ENCODE assay signal across 15 cellular contexts in the genomic region with DNA sequence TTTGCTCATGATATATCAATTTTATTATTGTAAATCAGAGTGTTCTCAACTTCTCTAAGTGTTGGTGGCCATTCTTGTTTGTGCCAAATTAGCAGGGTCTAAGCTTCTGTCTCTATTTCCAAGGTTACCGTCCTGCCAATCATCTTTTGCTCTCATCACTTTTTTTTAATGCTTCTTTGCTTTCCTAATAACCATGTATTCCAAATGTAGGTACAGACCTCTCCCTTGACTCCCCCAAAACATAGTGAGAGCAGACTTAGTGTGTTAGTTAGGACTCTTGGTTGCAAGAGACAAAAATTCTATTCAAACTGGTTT. TPM values are rescaled to one million over a fixed set of nuclear protein-coding genes. Genes with fewer than 3 reads are reported as not detected.
A peak's percentile ranks its signal among the peaks of the same experiment; 100 is the strongest.
DNase-seq lines count a peak whose midpoint lies in the region; ATAC-seq, FAIRE-seq and TF ChIP-seq lines count a peak whose summit lies in the region.
"Had no signal": no experiment of that assay in that cellular context is flagged by ENCODE, and none has a peak within 500 bp of the region (broad histone marks: within the 10 kb centered on the region; RNA-seq: fewer than 3 reads in every experiment).

No MANE protein-coding gene starts in this region.

- TF ChIP-seq RAD21 in HCT116 (IDR thresholded peaks at IDR 0.05; ENCODE audit: low read depth) (no peak), GM12878 (IDR thresholded peaks at IDR 0.05; ENCODE audit: insufficient read depth, low read depth, low read length) (no peak)

- TF ChIP-seq EP300 in GM12878 (IDR thresholded peaks at IDR 0.05; ENCODE audit: borderline replicate concordance in 1 of 2, control insufficient read depth in 1 of 2, low read depth in 2 of 2, low read length in 2 of 2), result no peak

- DNase-seq in HCT116 (ENCODE audit: low read depth, low spot score) (no peak), GM12878 (ENCODE audit: low read depth, low spot score) (no peak), osteoblast (ENCODE audit: insufficient read length, low spot score, missing footprints) (no peak), NCI-H2107 (lab: John Stamatoyannopoulos, UW) (no peak), AG08396 (ENCODE audit: low spot score) (no peak), OCI-M2 (lab: John Stamatoyannopoulos, UW; ENCODE audit: unreplicated experiment) (no peak)
- DNase-seq: H9, immature natural killer cell, midbrain, NCI-H2029 had no signal

- TF ChIP-seq CTCF in C4-2B (conservative IDR thresholded peaks at IDR 0.05) (no peak), HCT116 (IDR thresholded peaks at IDR 0.05 in 2 of 3, conservative IDR thresholded peaks at IDR 0.05 in 1 of 3; ENCODE audit: borderline replicate concordance in 1 of 3, insufficient read depth in 1 of 3, low read depth in 2 of 3, low read length in 2 of 3) (no peak), GM12878 (IDR thresholded peaks at IDR 0.05 in 2 of 3, conservative IDR thresholded peaks at IDR 0.05 in 1 of 3; ENCODE audit: control insufficient read depth in 2 of 3, extremely low read depth in 1 of 3, insufficient read depth in 1 of 3, low read depth in 3 of 3, low read length in 3 of 3) (no peak), osteoblast (IDR thresholded peaks at IDR 0.05; ENCODE audit: extremely low read depth, low read depth, low read length) (no peak)

- intact Hi-C loops in HCT116 (cut with micrococcal nuclease), result loop anchor here (2.0 kb wide), 1 partner anchor 36 kb away; a partner anchor contains a TSS
- intact Hi-C loops in GM12878 (cut with micrococcal nuclease; ENCODE audit: unreplicated experiment), result no loop called here

- BruUV-seq in HCT116 (replicated peaks; lab: Mats Ljungman, UMichigan) (no TSS peak), GM12878 (replicated peaks; lab: Mats Ljungman, UMichigan) (no TSS peak)

- H2AFZ ChIP-seq in HCT116 (ENCODE audit: low read depth, low read length, poor library complexity, severe bottlenecking) (peak overlapping the region; percentile 47), GM12878 (ENCODE audit: control insufficient read depth, low read depth, low read length) (peak overlapping the region; percentile 63), osteoblast (ENCODE audit: low read length) (no peak overlapping the region)

- CTCF ChIA-PET in HCT116 (lab: Charles Lee) (no interaction called here), GM12878 (lab: Yijun Ruan, JAX) (interaction anchor here (0.8 to 1.3 kb wide), 5 partner anchors 8 to 202 kb away, joined by 3 to 5 read pairs (median 3); no protein-coding TSS in a partner anchor)

- H3K9ac ChIP-seq in HCT116 (ENCODE audit: low read length) (no peak overlapping the region), GM12878 (ENCODE audit: control insufficient read depth, insufficient read depth, low read length) (no peak overlapping the region; the same call in 1 of the 2 replicates)
- H3K9ac ChIP-seq: BLaER1 had no signal

- H4K20me1 ChIP-seq in HCT116 (ENCODE audit: insufficient read depth), result no peaks in the 10 kb centered on the region
- no peaks in the 10 kb centered on the region for H4K20me1 ChIP-seq in GM12878 (ENCODE audit: control insufficient read depth, insufficient read depth)
- peaks cover 2% of the 10 kb centered on the region for H4K20me1 ChIP-seq in osteoblast (ENCODE audit: insufficient read depth, low read length)
- H4K20me1 ChIP-seq: BLaER1 had no signal

- H3K27me3 ChIP-seq in HCT116 (ENCODE audit: insufficient read depth, low read length) (no peaks in the 10 kb centered on the region), GM12878 (replicated peaks in 1 of 2; ENCODE audit: control insufficient read depth in 2 of 2, insufficient read depth in 2 of 2, low read length in 1 of 2) (no peaks in the 10 kb centered on the region), osteoblast (ENCODE audit: insufficient read depth, low read length) (no peaks in the 10 kb centered on the region)
- H3K27me3 ChIP-seq: BLaER1, SJCRH30, upper lobe of right lung had no signal

- in situ Hi-C loops in GM12878 (cut with MboI), result loop anchor here (25.0 kb wide), 1 partner anchor 1446 kb away; a partner anchor contains a TSS

- no peaks in the 10 kb centered on the region for H3K9me2 ChIP-seq in HCT116 (ENCODE audit: insufficient read depth)

- H3K4me1 ChIP-seq in HCT116 (ENCODE audit: control insufficient read depth in 1 of 2, insufficient read depth in 2 of 2, low read length in 2 of 2) (peaks cover 28 to 39% of the 10 kb centered on the region in 2 experiments), GM12878 (ENCODE audit: control insufficient read depth, insufficient read depth, low read length) (peaks cover 32% of the 10 kb centered on the region), osteoblast (ENCODE audit: insufficient read depth, low read length) (peaks cover 47% of the 10 kb centered on the region)

- RAD21 ChIA-PET in HCT116 (lab: Charles Lee; ENCODE audit: low non-redundant PET in 1 of 2, low total read pairs in 2 of 2, uncharacterized antibody in 2 of 2, unreplicated experiment in 2 of 2), result no interaction called here
- RAD21 ChIA-PET in GM12878 (lab: Charles Lee; ENCODE audit: unreplicated experiment), result interaction anchor here (9.8 kb wide), 1 partner anchor 34 kb away, joined by 85 read pairs; a partner anchor contains a TSS

- H3K9me3 ChIP-seq in HCT116 (ENCODE audit: control insufficient read depth in 1 of 2, insufficient read depth in 1 of 2, low read depth in 1 of 2, low read length in 2 of 2) (no peaks in the 10 kb centered on the region), GM12878 (replicated peaks; ENCODE audit: control insufficient read depth, insufficient read depth, low read length) (no peaks in the 10 kb centered on the region), osteoblast (ENCODE audit: low read depth, low read length) (no peaks in the 10 kb centered on the region)
- H3K9me3 ChIP-seq: SJCRH30, upper lobe of right lung had no signal

- WGBS in GM12878 (ENCODE audit: insufficient coverage, insufficient replicate concordance, low lambda C conversion rate, missing lambda C conversion rate), result 43% methylated on average over 1 of the region's 1 CpG

- H3K4me2 ChIP-seq in HCT116 (ENCODE audit: low read length) (peak overlapping the region; percentile 64), GM12878 (ENCODE audit: control insufficient read depth, insufficient read depth) (peak overlapping the region; percentile 47; the same call in 1 of the 2 replicates), osteoblast (ENCODE audit: insufficient read depth, low read length) (peak overlapping the region; percentile 52)
- H3K4me2 ChIP-seq: BLaER1 had no signal

- no peaks in the 10 kb centered on the region for H3K79me2 ChIP-seq in HCT116 (ENCODE audit: insufficient read depth, low read length)
- no peaks in the 10 kb centered on the region for H3K79me2 ChIP-seq in GM12878 (ENCODE audit: control insufficient read depth, insufficient read depth, low read length)
- no peaks in the 10 kb centered on the region for H3K79me2 ChIP-seq in osteoblast (ENCODE audit: insufficient read depth, low read length)

- TF ChIP-seq POLR2A in HCT116 (IDR thresholded peaks at IDR 0.05; ENCODE audit: borderline replicate concordance, extremely low read depth, insufficient read depth, insufficient read length) (no peak), GM12878 (IDR thresholded peaks at IDR 0.05; ENCODE audit: low read depth, low read length) (no peak)

- POLR2A ChIA-PET in HCT116 (lab: Charles Lee) (interaction anchor here (0.6 kb wide), 1 partner anchor 24 kb away, joined by 4 read pairs; no protein-coding TSS in a partner anchor), GM12878 (lab: Charles Lee) (interaction anchor here (0.6 kb wide), 1 partner anchor 8 kb away, joined by 3 read pairs; no protein-coding TSS in a partner anchor)

- H3K4me3 ChIP-seq in HCT116 (replicated peaks in 1 of 2; ENCODE audit: low read depth in 1 of 2, low read length in 2 of 2), result no peak overlapping the region
- H3K4me3 ChIP-seq in GM12878, result 0 out of 2 replicates have a peak overlapping the region, but pooled peaks have one; percentile 25
- H3K4me3 ChIP-seq in osteoblast (ENCODE audit: insufficient read depth, low read length), result peak overlapping the region; percentile 29
- H3K4me3 ChIP-seq: BLaER1, SJCRH30, upper lobe of right lung had no signal

- ATAC-seq in HCT116 (peak; percentile 49), GM12878 (no peak), HG02588 (IDR thresholded peaks at IDR 0.05; ENCODE audit: unreplicated experiment) (no peak)

- SMC1A ChIA-PET in GM12878 (lab: Charles Lee; ENCODE audit: uncharacterized antibody, unreplicated experiment), result interaction anchor here (0.6 to 1.0 kb wide), 2 partner anchors 52 to 97 kb away, joined by 3 read pairs; no protein-coding TSS in a partner anchor

- FAIRE-seq in GM12878 (lab: Jason Lieb, UNC), result no peak

- H3K36me3 ChIP-seq in HCT116 (ENCODE audit: control insufficient read depth in 1 of 2, insufficient read depth in 2 of 2, low read length in 2 of 2) (no peaks in the 10 kb centered on the region), GM12878 (ENCODE audit: control insufficient read depth in 2 of 2, insufficient read depth in 2 of 2, low read length in 1 of 2) (no peaks in the 10 kb centered on the region), osteoblast (ENCODE audit: insufficient read depth, low read length) (no peaks in the 10 kb centered on the region)
- H3K36me3 ChIP-seq: BLaER1, SJCRH30, upper lobe of right lung had no signal

- H3K27ac ChIP-seq in C4-2B (peak overlapping the region; percentile 78; the same call in 1 of the 2 replicates), HCT116 (ENCODE audit: low read depth, low read length) (no peak overlapping the region; the same call in 1 of the 2 replicates), GM12878 (ENCODE audit: control insufficient read depth, insufficient read depth) (no peak overlapping the region; the same call in 1 of the 2 replicates), osteoblast (ENCODE audit: low read depth, low read length) (peak overlapping the region; percentile 58)
- H3K27ac ChIP-seq: BLaER1, SJCRH30, upper lobe of right lung had no signal

RNA-seq across cellular contexts. Expression of a gene that starts 17.9 kb away (rescaled TPM):
- total RNA-seq in HCT116 (2021; ENCODE audit: unreplicated experiment), result 57.1 TPM
- 14.4 and 18.6 TPM in 2 replicates for polyA plus RNA-seq in HCT116 (2012)
- 124 and 133 TPM in 2 replicates for total RNA-seq in GM12878 (2013; cell fraction: nucleolus; rRNA removed)
- 49.6 and 51.7 TPM in 2 replicates for total RNA-seq in GM12878 (2014; rRNA removed)
- 59.3 and 61.8 TPM in 2 replicates for total RNA-seq in GM12878 (2014; rRNA removed; fragmentation: Illumina TruSeq; extraction: Trizol)
- 81.6 and 82.2 TPM in 2 replicates for total RNA-seq in GM12878 (2021)
- polyA plus RNA-seq in GM12878 (2011; ENCODE audit: low read depth), result 21.7 TPM
- 34.7 and 51.7 TPM in 2 replicates for polyA plus RNA-seq in GM12878 (2011; rRNA removed)
- polyA plus RNA-seq in GM12878 (2011; cell fraction: cytosol; rRNA removed), result 20.5 and 25.7 TPM in 2 replicates
- 16.9 and 19.4 TPM in 2 replicates for polyA plus RNA-seq in GM12878 (2011; cell fraction: nucleus; rRNA removed)
- polyA plus RNA-seq in GM12878 (2012), result 25.6 and 28.8 TPM in 2 replicates
- 43.8 and 54.2 TPM in 2 replicates for polyA plus RNA-seq in GM12878 (2014; fragmentation: Illumina TruSeq; extraction: Trizol)
- polyA plus RNA-seq in GM12878 (2014; fragmentation: Nextera tagmentation; extraction: Ambion mirVana), result 10 to 100 TPM; 23.4 to 25.3 TPM
- polyA plus RNA-seq in GM12878 (2014; rRNA removed), result 30.6 and 34.6 TPM in 2 replicates
- polyA plus RNA-seq in GM12878 (2016; fragmentation: Nextera tagmentation; extraction: Ambion mirVana), result 10 to 100 TPM; 51.0 to 55.1 TPM
- polyA minus RNA-seq in GM12878 (2011; rRNA and poly(A)+ RNA removed), result 57.8 and 67.6 TPM in 2 replicates
- 18.4 and 18.5 TPM in 2 replicates for polyA minus RNA-seq in GM12878 (2011; cell fraction: cytosol; rRNA and poly(A)+ RNA removed)
- 50.8 and 62.6 TPM in 2 replicates for polyA minus RNA-seq in GM12878 (2011; cell fraction: nucleus; rRNA and poly(A)+ RNA removed)
- total RNA-seq in osteoblast, result 27.9 and 31.5 TPM in 2 replicates

RNA-seq across cellular contexts. Expression of a gene that starts 36.7 kb away (rescaled TPM):
- total RNA-seq in HCT116 (2021; ENCODE audit: unreplicated experiment) (71.7 TPM), GM12878 (2014; rRNA removed) (54.8 and 61.3 TPM in 2 replicates), GM12878 (2014; rRNA removed; fragmentation: Illumina TruSeq; extraction: Trizol) (28.6 and 30.5 TPM in 2 replicates), GM12878 (2021) (56.2 and 61.2 TPM in 2 replicates), osteoblast (37.3 and 38.0 TPM in 2 replicates)
- polyA plus RNA-seq in HCT116 (2012), result 87.1 and 93.7 TPM in 2 replicates
- 20.2 and 25.9 TPM in 2 replicates for total RNA-seq in GM12878 (2013; cell fraction: nucleolus; rRNA removed)
- polyA plus RNA-seq in GM12878 (2011; ENCODE audit: low read depth), result 14.3 TPM
- polyA plus RNA-seq in GM12878 (2011; rRNA removed) (104 and 131 TPM in 2 replicates), GM12878 (2014; fragmentation: Illumina TruSeq; extraction: Trizol) (46.9 and 50.1 TPM in 2 replicates), GM12878 (2014; fragmentation: Nextera tagmentation; extraction: Ambion mirVana) (100 to 1,000 TPM; 196 to 211 TPM), GM12878 (2014; rRNA removed) (95.3 and 96.8 TPM in 2 replicates), GM12878 (2016; fragmentation: Nextera tagmentation; extraction: Ambion mirVana) (100 to 1,000 TPM; 188 to 204 TPM)
- 79.5 and 146 TPM in 2 replicates for polyA plus RNA-seq in GM12878 (2011; cell fraction: cytosol; rRNA removed)
- 55.7 and 70.0 TPM in 2 replicates for polyA plus RNA-seq in GM12878 (2011; cell fraction: nucleus; rRNA removed)
- 39.0 and 40.3 TPM in 2 replicates for polyA plus RNA-seq in GM12878 (2012)
- 114 and 115 TPM in 2 replicates for polyA minus RNA-seq in GM12878 (2011; rRNA and poly(A)+ RNA removed)
- 38.6 and 40.8 TPM in 2 replicates for polyA minus RNA-seq in GM12878 (2011; cell fraction: cytosol; rRNA and poly(A)+ RNA removed)
- 29.9 and 53.7 TPM in 2 replicates for polyA minus RNA-seq in GM12878 (2011; cell fraction: nucleus; rRNA and poly(A)+ RNA removed)

Comparison
In these comparisons a context has a peak if more than half of its experiments do, and no peak if none do; other contexts are left out.
1. H3K27ac ChIP-seq: peak in C4-2B (single experiment) and osteoblast (single experiment); none in HCT116 (single experiment) and GM12878 (single experiment).
2. H3K4me3 ChIP-seq: peak in GM12878 (single experiment) and osteoblast (single experiment); none in HCT116 (0 of 2).
3. Peak in every context shown above with its lines, with median percentiles within 50 percentile points of each other: H3K4me2 ChIP-seq.